Comparison of ENCODE assay signal across 24 cellular contexts in the genomic region with DNA sequence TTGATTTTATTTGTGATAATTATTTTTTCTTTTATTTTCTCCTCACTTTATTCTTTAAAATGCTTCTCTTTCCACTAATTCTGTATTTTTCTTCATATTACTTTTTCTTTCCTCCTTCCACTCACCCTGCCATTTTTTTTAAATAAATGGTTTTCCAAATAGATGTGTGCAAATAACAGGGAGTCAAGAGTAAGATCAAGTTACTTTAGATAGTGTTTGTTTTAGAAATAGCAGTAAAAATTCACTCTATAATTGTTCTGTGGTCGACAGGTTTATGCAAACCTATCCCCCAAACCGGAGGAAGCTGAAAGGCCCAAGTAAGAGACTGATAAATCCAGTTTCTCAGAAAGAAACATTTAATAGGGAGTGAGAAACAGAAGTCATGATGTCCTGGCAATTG.
DNase-seq lines count a peak whose midpoint lies in the region; ATAC-seq, FAIRE-seq and TF ChIP-seq lines count a peak whose summit lies in the region.
"Had no signal": no experiment of that assay in that cellular context is flagged by ENCODE, and none has a peak within 500 bp of the region (broad histone marks: within the 10 kb centered on the region; RNA-seq: fewer than 3 reads in every experiment).

No MANE protein-coding gene starts in this region.

- CTCF ChIA-PET in HepG2 (lab: Yijun Ruan, JAX; ENCODE audit: low intra/inter-chr PET ratio, low total read pairs) = no interaction called here

- TF ChIP-seq CTCF in HepG2 (CRISPR knock-in tag; IDR thresholded peaks at IDR 0.05) (no peak), right lobe of liver (IDR thresholded peaks at IDR 0.05) (no peak)

- DNase-seq in HepG2 (ENCODE audit: low spot score) = no peak
- no peak for DNase-seq in right lobe of liver
- peak; percentile 62 for DNase-seq in NCI-H1105 treated with DMSO at 0.1 percent for 48 hours (lab: John Stamatoyannopoulos, UW)
- DNase-seq in left kidney (ENCODE audit: low read depth, low spot score) = peak; percentile 17
- no peak for DNase-seq in activated T-cell treated with anti-CD3 and anti-CD28 coated beads, Interleukin-2, amount 50 U/mL, for 72 hours
- no peak for DNase-seq in RCC 7860 (ENCODE audit: low spot score)
- DNase-seq in activated CD8-positive, alpha-beta memory T cell treated with anti-CD3 and anti-CD28 coated beads, Interleukin-2, amount 50 U/mL, for 48 hours = no peak
- DNase-seq: Caco-2; CD8-positive, alpha-beta T cell; DMS79 treated with DMSO at 0.1 percent for 48 hours; KG1; MG63; NCI-H1436; NCI-H187; NCI-H2081 treated with DMSO at 0.1 percent for 48 hours; NCI-H446 treated with DMSO at 0.1 percent for 48 hours; NCI-H69; SHP77; T-cell had no signal

- no peaks in the 10 kb centered on the region for H3K4me1 Mint-ChIP-seq in activated T-cell treated with anti-CD3 and anti-CD28 coated beads, Interleukin-2, amount 50 U/mL, for 72 hours (ENCODE audit: low read depth)
- H3K4me1 Mint-ChIP-seq: T-cell had no signal

- WGBS in HepG2 (ENCODE audit: low lambda C conversion rate) = 74% methylated on average over 2 of the region's 2 CpGs
- WGBS in right lobe of liver (ENCODE audit: insufficient coverage, low coverage, low lambda C conversion rate, missing lambda C conversion rate) = 56% methylated on average over 2 of the region's 2 CpGs

- no TSS peak for BruUV-seq in HepG2 (replicated peaks; lab: Mats Ljungman, UMichigan)

- H3K27ac ChIP-seq in HepG2 (ENCODE audit: extremely low read length, insufficient read depth, low read length) (no peak overlapping the region), right lobe of liver (no peak overlapping the region)
- H3K27ac ChIP-seq: C4-2B, RWPE1 had no signal

- no peaks in the 10 kb centered on the region for H4K20me1 ChIP-seq in HepG2 (ENCODE audit: insufficient read depth, low read length)

- H3K27me3 ChIP-seq in HepG2 (ENCODE audit: control insufficient read depth in 1 of 2, insufficient read depth in 2 of 2, low read length in 2 of 2) (no peaks in the 10 kb centered on the region), right lobe of liver (no peaks in the 10 kb centered on the region)
- H3K27me3 ChIP-seq: MG63 had no signal

- no peak for TF ChIP-seq RAD21 in HepG2 (CRISPR knock-in tag; IDR thresholded peaks at IDR 0.05)

- in situ Hi-C loops in HepG2 (cut with HindIII; ENCODE audit: extremely low pct_ligation_motif_present, low pct_unique_long_range_greater_than_20kb) = no loop called here

- H3K4me1 ChIP-seq in HepG2 (ENCODE audit: insufficient read depth, low read length) (peaks cover 46% of the 10 kb centered on the region), right lobe of liver (peaks cover 0 to 15% (median 7%) of the 10 kb centered on the region in 4 donors)

- ATAC-seq in HepG2 = no peak
- no peak for ATAC-seq in right lobe of liver
- no peak for ATAC-seq in activated T-cell treated with anti-CD3 and anti-CD28 coated beads, Interleukin-2, amount 50 U/mL, for 72 hours (replicated peaks in 1 of 2)
- ATAC-seq: CD8-positive, alpha-beta T cell; HCT116; T-cell had no signal

- H3K36me3 ChIP-seq in HepG2 (replicated peaks in 1 of 2; ENCODE audit: control insufficient read depth in 1 of 2, insufficient read depth in 2 of 2, low read length in 2 of 2) = peaks cover 6 to 28% of the 10 kb centered on the region in 2 experiments
- peaks cover 0 to 7% (median 0%) of the 10 kb centered on the region in 4 donors for H3K36me3 ChIP-seq in right lobe of liver
- H3K36me3 ChIP-seq: MG63 had no signal

- H3K4me3 Mint-ChIP-seq in activated T-cell treated with anti-CD3 and anti-CD28 coated beads, Interleukin-2, amount 50 U/mL, for 72 hours = no peak overlapping the region
- H3K4me3 Mint-ChIP-seq: B cell; CD8-positive, alpha-beta T cell; T-cell had no signal

- H3K36me3 Mint-ChIP-seq in activated T-cell treated with anti-CD3 and anti-CD28 coated beads, Interleukin-2, amount 50 U/mL, for 72 hours (ENCODE audit: insufficient read depth in 2 of 2) = peaks cover 1 to 2% of the 10 kb centered on the region in 2 donors
- H3K36me3 Mint-ChIP-seq: CD8-positive, alpha-beta T cell; T-cell had no signal

- no peaks in the 10 kb centered on the region for H3K27me3 Mint-ChIP-seq in activated T-cell treated with anti-CD3 and anti-CD28 coated beads, Interleukin-2, amount 50 U/mL, for 72 hours (ENCODE audit: low read depth)
- H3K27me3 Mint-ChIP-seq: B cell had no signal

- FAIRE-seq in HepG2 (lab: Jason Lieb, UNC) (no peak), RCC 7860 (lab: Jason Lieb, UNC) (no peak)
- FAIRE-seq: GM12892 had no signal

- no peak for TF ChIP-seq POLR2A in HepG2 (IDR thresholded peaks at IDR 0.05; ENCODE audit: insufficient read depth in 1 of 2, low read depth in 2 of 2, low read length in 2 of 2)
- no peak for TF ChIP-seq POLR2A in right lobe of liver (IDR thresholded peaks at IDR 0.05)

- no peak overlapping the region for H3K9ac ChIP-seq in HepG2 (ENCODE audit: insufficient read depth, low read depth, low read length)

- H3K4me2 ChIP-seq in HepG2 (ENCODE audit: low read depth, low read length) = no peak overlapping the region

- H3K9me3 ChIP-seq in HepG2 (ENCODE audit: low read length) = peaks cover 30% of the 10 kb centered on the region
- H3K9me3 ChIP-seq in right lobe of liver = no peaks in the 10 kb centered on the region
- H3K9me3 ChIP-seq: MG63 had no signal

- POLR2A ChIA-PET in HepG2 (lab: Yijun Ruan, JAX) = interaction anchor here (2.0 to 2.9 kb wide), 3 partner anchors 76 to 138 kb away, joined by 12 to 15 read pairs (median 12); a partner anchor contains a TSS

- no peak overlapping the region for H3K27ac Mint-ChIP-seq in activated T-cell treated with anti-CD3 and anti-CD28 coated beads, Interleukin-2, amount 50 U/mL, for 72 hours
- H3K27ac Mint-ChIP-seq: B cell; CD8-positive, alpha-beta T cell; T-cell had no signal

- intact Hi-C loops in HepG2 (cut with micrococcal nuclease; ENCODE audit: unreplicated experiment) = no loop called here
- intact Hi-C loops in right lobe of liver (cut with DNase I) = no loop called here

- H3K9me3 Mint-ChIP-seq in activated T-cell treated with anti-CD3 and anti-CD28 coated beads, Interleukin-2, amount 50 U/mL, for 72 hours = peaks cover 2 to 6% of the 10 kb centered on the region in 2 donors

- no peak overlapping the region for H2AFZ ChIP-seq in HepG2 (ENCODE audit: low read length)

- H3K79me2 ChIP-seq in HepG2 (ENCODE audit: insufficient read depth, low read length) = no peaks in the 10 kb centered on the region

- TF ChIP-seq EP300 in HepG2 (IDR thresholded peaks at IDR 0.05; ENCODE audit: low read depth in 2 of 2, low read length in 2 of 2) (no peak), HepG2 (CRISPR knock-in tag; IDR thresholded peaks at IDR 0.05; ENCODE audit: borderline replicate concordance) (no peak)

- no peak overlapping the region for H3K4me3 ChIP-seq in HepG2 (replicated peaks in 1 of 3; ENCODE audit: insufficient read depth in 1 of 3, low read depth in 2 of 3, low read length in 3 of 3)
- no peak overlapping the region for H3K4me3 ChIP-seq in right lobe of liver
- H3K4me3 ChIP-seq: MG63 had no signal

TF ChIP-seq in HepG2, 621 proteins besides CTCF, POLR2A, EP300 and RAD21:
- no peak for TF ChIP-seq ARNT2 (CRISPR knock-in tag; IDR thresholded peaks at IDR 0.05; ENCODE audit: low read depth)
- TF ChIP-seq ZNF709 (CRISPR knock-in tag; IDR thresholded peaks at IDR 0.05) = no peak
- TF ChIP-seq ZNF761 (CRISPR knock-in tag; conservative IDR thresholded peaks at IDR 0.05) = no peak
- peak; percentile 71; the same call in 1 of the 2 replicates for TF ChIP-seq SIX1 (CRISPR knock-in tag; IDR thresholded peaks at IDR 0.05; ENCODE audit: borderline replicate concordance)

Comparison
In these comparisons a context has a peak if more than half of its experiments do, and no peak if none do; other contexts are left out.
1. DNase-seq: peak in NCI-H1105 treated with DMSO at 0.1 percent for 48 hours (single experiment) and left kidney (single experiment); none in HepG2 (single experiment), right lobe of liver (0 of 3), activated T-cell treated with anti-CD3 and anti-CD28 coated beads, Interleukin-2, amount 50 U/mL, for 72 hours (0 of 2), RCC 7860 (single experiment) and activated CD8-positive, alpha-beta memory T cell treated with anti-CD3 and anti-CD28 coated beads, Interleukin-2, amount 50 U/mL, for 48 hours (single experiment).